ENCODE assay signal across 8 cellular contexts in genomic region chr17:81515530-81516041, GRCh38. TPM values are rescaled to one million over a fixed set of nuclear protein-coding genes. Genes with fewer than 3 reads are reported as not detected.
DNase-seq lines count a peak whose midpoint lies in the region; ATAC-seq and TF ChIP-seq lines count a peak whose summit lies in the region.

No MANE protein-coding gene starts in this region.

- ATAC-seq in HG03439 (IDR thresholded peaks at IDR 0.05; ENCODE audit: unreplicated experiment): no peak
- ATAC-seq in GM21390 (IDR thresholded peaks at IDR 0.05; ENCODE audit: unreplicated experiment): no peak

- H3K27me3 ChIP-seq in HL-60 (ENCODE audit: insufficient read depth, poor library complexity, severe bottlenecking): peaks cover 7% of the 10 kb centered on the region
- H3K27me3 ChIP-seq in adipocyte (replicated peaks; ENCODE audit: control insufficient read depth, insufficient read depth, low read length): no peaks in the 10 kb centered on the region
- H3K27me3 ChIP-seq in spleen (replicated peaks in 1 of 7): peaks cover 0 to 8% (median 0%) of the 10 kb centered on the region in 7 donors

- H3K9ac ChIP-seq in adipocyte (ENCODE audit: low read length): peak overlapping the region; percentile 97

- intact Hi-C loops in spleen (cut with DNase I; ENCODE audit: low total_unique reads): no loop called here

- H3K9me3 ChIP-seq in adipocyte (ENCODE audit: control insufficient read depth, low read length) (no peaks in the 10 kb centered on the region), iPS-18c (ENCODE audit: control insufficient read depth, insufficient read depth, low read length) (peaks cover 4% of the 10 kb centered on the region), spleen (no peaks in the 10 kb centered on the region)

- H3K4me1 ChIP-seq in adipocyte (ENCODE audit: control insufficient read depth, insufficient read depth, low read length) (peaks cover 45% of the 10 kb centered on the region), spleen (peaks cover 41 to 86% (median 65%) of the 10 kb centered on the region in 6 donors)

- no peak for TF ChIP-seq POLR2A in spleen (IDR thresholded peaks at IDR 0.05)

- TF ChIP-seq CTCF in HL-60 (IDR thresholded peaks at IDR 0.05; ENCODE audit: insufficient read depth, low read length) (no peak), spleen (IDR thresholded peaks at IDR 0.05 in 8 of 11, conservative IDR thresholded peaks at IDR 0.05 in 3 of 11) (peak in 1 of 11 experiments; percentile 7), GM10266 (IDR thresholded peaks at IDR 0.05; ENCODE audit: control insufficient read depth, insufficient read depth, low read depth, missing control alignments) (no peak)

- no peak overlapping the region; the same call in 1 of the 2 replicates for H3K27ac ChIP-seq in HL-60 (replicated peaks)
- H3K27ac ChIP-seq in spleen: peak overlapping the region; percentile 91 to 100 (median 100)

- peak overlapping the region; percentile 75 for H3K4me3 ChIP-seq in HL-60 (replicated peaks; ENCODE audit: insufficient read depth, low read length)
- peak overlapping the region; percentile 83 for H3K4me3 ChIP-seq in adipocyte (ENCODE audit: low read length)
- peak overlapping the region; percentile 76 for H3K4me3 ChIP-seq in iPS-18c (ENCODE audit: insufficient read depth, low read depth, low read length)
- peak overlapping the region; percentile 53 to 99 (median 94) for H3K4me3 ChIP-seq in spleen

- WGBS in spleen, 5 donors: 43 to 60% (median 55%) methylated on average over 19 of the region's 19 CpGs

- H3K36me3 ChIP-seq in adipocyte (ENCODE audit: control insufficient read depth, insufficient read depth, low read length, severe bottlenecking): peaks cover 12% of the 10 kb centered on the region
- H3K36me3 ChIP-seq in spleen: peaks cover 4 to 15% (median 13%) of the 10 kb centered on the region in 6 donors

- DNase-seq in HL-60 (ENCODE audit: low read depth in 1 of 2, low spot score in 1 of 2): no peak
- no peak for DNase-seq in adipocyte (ENCODE audit: low read depth)
- peak; percentile 90 for DNase-seq in spleen
- DNase-seq in GM10266 (ENCODE audit: extremely low spot score): no peak
- no peak for DNase-seq in stimulated activated CD8-positive, alpha-beta memory T cell treated with anti-CD3 and anti-CD28 coated beads, Interleukin-4, amount 100 ng/mL, for 48 hours

RNA-seq across cellular contexts. Expression of gene ACTG1, which starts 3.0 kb away (rescaled TPM):
- total RNA-seq in spleen: 1,000 to 10,000 TPM; 1,726 to 6,270 (median 2,803) TPM
- 1,000 to 10,000 TPM; 1,119 to 1,902 (median 1,793) TPM for polyA plus RNA-seq in spleen

RNA-seq across cellular contexts. Expression of gene FSCN2, which starts 12.6 kb away (rescaled TPM):
- total RNA-seq in spleen: 1 to 10 TPM; 1.2 to 4.0 (median 2.8) TPM
- polyA plus RNA-seq in spleen: 1 to 10 TPM in 1 of 3 donors, under 1 TPM in 2; 0.41 to 2.6 (median 0.76) TPM

RNA-seq across cellular contexts. Expression of gene FAAP100, which starts 36.6 kb away (rescaled TPM):
- total RNA-seq in spleen: 10 to 100 TPM; 36.8 to 59.2 (median 50.2) TPM
- 10 to 100 TPM; 32.2 to 77.2 (median 52.0) TPM for polyA plus RNA-seq in spleen
